ENCODE assay signal across 24 cellular contexts in genomic region chr12:9404469-9405260, GRCh38.
DNase-seq lines count a peak whose midpoint lies in the region; ATAC-seq, FAIRE-seq and TF ChIP-seq lines count a peak whose summit lies in the region.
"Had no signal": no experiment of that assay in that cellular context is flagged by ENCODE, and none has a peak within 500 bp of the region (broad histone marks: within the 10 kb centered on the region; RNA-seq: fewer than 3 reads in every experiment).

No MANE protein-coding gene starts in this region.

- POLR2A ChIA-PET in K562 (lab: Yijun Ruan, JAX): no interaction called here

- no peak overlapping the region for H2AFZ ChIP-seq in K562 (ENCODE audit: low read depth, low read length)

- no peaks in the 10 kb centered on the region for H3K36me3 ChIP-seq in ES-I3 (ENCODE audit: insufficient read depth, low read length)
- H3K36me3 ChIP-seq in K562 (ENCODE audit: control insufficient read depth, insufficient read depth, low read length): no peaks in the 10 kb centered on the region
- H3K36me3 ChIP-seq: prostate gland, SJCRH30 had no signal

- intact Hi-C loops in K562 (cut with micrococcal nuclease): no loop called here
- intact Hi-C loops in natural killer cell (cut with micrococcal nuclease): no loop called here

- no peaks in the 10 kb centered on the region for H3K27me3 Mint-ChIP-seq in natural killer cell (ENCODE audit: low read depth in 2 of 2)

- CTCF ChIA-PET in K562 (lab: Yijun Ruan, JAX; ENCODE audit: low intra/inter-chr PET ratio): no interaction called here

- H3K9me3 Mint-ChIP-seq in natural killer cell: no peaks in the 10 kb centered on the region
- H3K9me3 Mint-ChIP-seq: H9 had no signal

- H3K27ac Mint-ChIP-seq in natural killer cell: peak overlapping the region in 1 of 2 donors; percentile 36
- H3K27ac Mint-ChIP-seq: H9 had no signal

- no peaks in the 10 kb centered on the region for H3K9me1 ChIP-seq in K562 (ENCODE audit: control insufficient read depth, insufficient read depth, low read length)

- no peak for FAIRE-seq in K562 (lab: Jason Lieb, UNC)
- FAIRE-seq: astrocyte, endometrium, small intestine had no signal

- peak; percentile 32 for DNase-seq in NCI-H748 (lab: John Stamatoyannopoulos, UW; ENCODE audit: unreplicated experiment)
- DNase-seq in NCI-H748 treated with DMSO at 0.1 percent for 48 hours (lab: John Stamatoyannopoulos, UW): no peak
- DNase-seq in K562 (ENCODE audit: extremely low read depth in 1 of 4, low spot score in 3 of 4): peak in 1 of 4 experiments; percentile 8
- DNase-seq in natural killer cell: peak; percentile 55
- no peak for DNase-seq in SW 1271 (lab: John Stamatoyannopoulos, UW)
- DNase-seq: 8988T; activated naive CD4-positive, alpha-beta T cell treated with Interleukin-2 at 50 U/mL for 16 hours; DMS 273 treated with DMSO at 0.1 percent for 48 hours; H9; KG1; NCI-H2081; NCI-H510A; SJCRH30; small intestine; stimulated activated CD8-positive, alpha-beta memory T cell treated with anti-CD3 and anti-CD28 coated beads, Interleukin-4, amount 100 ng/mL, for 48 hours; T1000; testis had no signal

- no peaks in the 10 kb centered on the region for H3K4me1 ChIP-seq in ES-I3 (ENCODE audit: insufficient read depth, low read length)
- peaks cover 0 to 3% of the 10 kb centered on the region in 2 experiments; a peak in 1 of 5 replicates for H3K4me1 ChIP-seq in K562 (replicated peaks in 1 of 2; ENCODE audit: control insufficient read depth in 2 of 2, insufficient read depth in 2 of 2, low read length in 2 of 2)
- H3K4me1 ChIP-seq: BLaER1 treated with 17β-estradiol and CSF1 and Interleukin-3, amounts not matched to agents 10 nM and 100 nM; prostate gland; SJCRH30; testis had no signal

- peak overlapping the region; percentile 11; the same call in 1 of the 2 replicates for H3K9ac ChIP-seq in ES-I3 (ENCODE audit: low read depth, low read length)
- no peak overlapping the region for H3K9ac ChIP-seq in K562 (ENCODE audit: insufficient read depth in 1 of 2, low read depth in 2 of 2, low read length in 2 of 2)
- H3K9ac ChIP-seq: BLaER1 treated with 17β-estradiol and CSF1 and Interleukin-3, amounts not matched to agents 10 nM and 100 nM had no signal

- TF ChIP-seq CTCF in K562 (IDR thresholded peaks at IDR 0.05 in 2 of 3, conservative IDR thresholded peaks at IDR 0.05 in 1 of 3; ENCODE audit: insufficient read depth in 2 of 3, low read depth in 1 of 3, low read length in 3 of 3) (no peak), natural killer cell (IDR thresholded peaks at IDR 0.05) (no peak)

- no TSS peak for BruUV-seq in K562 (replicated peaks; lab: Mats Ljungman, UMichigan)

- no peak for TF ChIP-seq POLR2A in K562 (conservative IDR thresholded peaks at IDR 0.05)

- no peak overlapping the region for H3K4me3 Mint-ChIP-seq in natural killer cell
- H3K4me3 Mint-ChIP-seq: H9 had no signal

- no peak for TF ChIP-seq EP300 in K562 (IDR thresholded peaks at IDR 0.05; ENCODE audit: low read length)

- no peak for TF ChIP-seq RAD21 in K562 (CRISPR knock-in tag; conservative IDR thresholded peaks at IDR 0.05 in 1 of 2, IDR thresholded peaks at IDR 0.05 in 1 of 2)

- H3K79me2 ChIP-seq in K562 (ENCODE audit: control insufficient read depth, insufficient read depth, low read length): no peaks in the 10 kb centered on the region

- H3K9me3 ChIP-seq in ES-I3 (ENCODE audit: control insufficient read depth, insufficient read depth, low read length) (no peaks in the 10 kb centered on the region), K562 (replicated peaks; ENCODE audit: control insufficient read depth, insufficient read depth, low read depth, low read length) (no peaks in the 10 kb centered on the region)
- H3K9me3 ChIP-seq: prostate gland, SJCRH30, testis had no signal

- no peak overlapping the region for H3K4me3 ChIP-seq in K562
- H3K4me3 ChIP-seq: BLaER1 treated with 17β-estradiol and CSF1 and Interleukin-3, amounts not matched to agents 10 nM and 100 nM; prostate gland; SJCRH30; testis had no signal

- 89% methylated on average over 4 of the region's 39 CpGs for WGBS in K562 (ENCODE audit: insufficient coverage, low coverage, missing lambda C conversion rate)

- in situ Hi-C loops in K562 (cut with MboI): no loop called here

- no peak overlapping the region for H3K27ac ChIP-seq in K562 (ENCODE audit: extremely low read depth, low read depth, low read length)
- H3K27ac ChIP-seq: BLaER1 treated with 17β-estradiol and CSF1 and Interleukin-3, amounts not matched to agents 10 nM and 100 nM; prostate gland; SJCRH30; testis had no signal

- H3K4me2 ChIP-seq in K562 (ENCODE audit: insufficient read depth, low read length): no peak overlapping the region
- H3K4me2 ChIP-seq: BLaER1 treated with 17β-estradiol and CSF1 and Interleukin-3, amounts not matched to agents 10 nM and 100 nM had no signal

- H3K36me3 Mint-ChIP-seq in natural killer cell: no peaks in the 10 kb centered on the region

- ATAC-seq in K562 (no peak), natural killer cell (peak; percentile 36 to 73 (median 56)), GM19452 (IDR thresholded peaks at IDR 0.05; ENCODE audit: unreplicated experiment) (no peak), HG03039 (IDR thresholded peaks at IDR 0.05; ENCODE audit: unreplicated experiment) (no peak)

- no peaks in the 10 kb centered on the region for H3K4me1 Mint-ChIP-seq in natural killer cell

- H4K20me1 ChIP-seq in K562 (replicated peaks; ENCODE audit: control insufficient read depth, insufficient read depth, low read length): no peaks in the 10 kb centered on the region
- H4K20me1 ChIP-seq: BLaER1 treated with 17β-estradiol and CSF1 and Interleukin-3, amounts not matched to agents 10 nM and 100 nM had no signal

- H3K27me3 ChIP-seq in K562 (ENCODE audit: control insufficient read depth in 2 of 2, insufficient read depth in 2 of 2, low read length in 2 of 2): no peaks in the 10 kb centered on the region
- H3K27me3 ChIP-seq: BLaER1 treated with 17β-estradiol and CSF1 and Interleukin-3, amounts not matched to agents 10 nM and 100 nM; SJCRH30; testis had no signal

TF ChIP-seq in K562, 482 proteins besides CTCF, POLR2A, EP300 and RAD21 (continues in another document):
- TF ChIP-seq PML (IDR thresholded peaks at IDR 0.05; ENCODE audit: low read length) (no peak), ZNF740 (CRISPR knock-in tag; IDR thresholded peaks at IDR 0.05) (peak; percentile 58; the same call in 1 of the 2 replicates), ZNF740 (tag; IDR thresholded peaks at IDR 0.05) (0 out of 4 replicates have a peak, but pooled peaks of 1 of the 2 experiments have one; percentile 32), ESRRB (CRISPR knock-in tag; IDR thresholded peaks at IDR 0.05; ENCODE audit: borderline replicate concordance) (no peak), ZFP30 (CRISPR knock-in tag; IDR thresholded peaks at IDR 0.05; ENCODE audit: borderline replicate concordance) (no peak), HDAC8 (tag; IDR thresholded peaks at IDR 0.05) (no peak), ZBTB33 (CRISPR knock-in tag; IDR thresholded peaks at IDR 0.05) (0 out of 2 replicates have a peak, but pooled peaks have one; percentile 32), ZBTB12 (CRISPR knock-in tag; IDR thresholded peaks at IDR 0.05) (no peak), PKNOX1 (IDR thresholded peaks at IDR 0.05) (no peak), ARID2 (IDR thresholded peaks at IDR 0.05) (no peak), ZNF431 (CRISPR knock-in tag; IDR thresholded peaks at IDR 0.05) (no peak), E2F3 (CRISPR knock-in tag; IDR thresholded peaks at IDR 0.05) (no peak), ZNF830 (CRISPR knock-in tag; IDR thresholded peaks at IDR 0.05) (no peak)

Comparison
In these comparisons a context has a peak if more than half of its experiments do, and no peak if none do; other contexts are left out.
1. DNase-seq: peak in NCI-H748 (single experiment) and natural killer cell (single experiment); none in NCI-H748 treated with DMSO at 0.1 percent for 48 hours (single experiment) and SW 1271 (0 of 2).
2. ATAC-seq: peak in natural killer cell (3 of 3); none in K562 (single experiment), GM19452 (single experiment) and HG03039 (single experiment).